8 cellular contexts compared by ENCODE assay signal in genomic region chr2:85604133-85604444, GRCh38. TPM values are rescaled to one million over a fixed set of nuclear protein-coding genes. Genes with fewer than 3 reads are reported as not detected.
A peak's percentile ranks its signal among the peaks of the same experiment; 100 is the strongest.
DNase-seq lines count a peak whose midpoint lies in the region; ATAC-seq, FAIRE-seq and TF ChIP-seq lines count a peak whose summit lies in the region.
"Not testable (repeated sequence)": the region's sequence is repeated elsewhere in the genome, so short reads cannot be mapped to it uniquely, and the experiment has no call there.

No MANE protein-coding gene starts in this region.

- intact Hi-C loops in endothelial cell of umbilical vein (cut with micrococcal nuclease) = loop anchor here (5.0 kb wide), 1 partner anchor 182 kb away; no protein-coding TSS in a partner anchor

- 79% methylated on average over 3 of the region's 3 CpGs for WGBS in hepatocyte (ENCODE audit: low lambda C conversion rate, missing lambda C conversion rate)

- not testable (repeated sequence) for BruUV-seq in endothelial cell of umbilical vein (replicated peaks; lab: Mats Ljungman, UMichigan)

- dilution Hi-C loops in endothelial cell of umbilical vein (cut with MboI; ENCODE audit: extremely low pct_ligation_motif_present, low sequenced_read_pairs) = not testable (repeated sequence)

- H3K9me3 ChIP-seq in AG04450 (ENCODE audit: control insufficient read depth, insufficient read depth, low read length); RWPE2 (ENCODE audit: severe bottlenecking); endothelial cell of umbilical vein (replicated peaks; ENCODE audit: control insufficient read depth, insufficient read depth, low read length); hepatocyte (ENCODE audit: low read depth); neural cell (ENCODE audit: low read length): not testable (repeated sequence)

- not testable (repeated sequence) for H3K9me2 ChIP-seq in hepatocyte (replicated peaks; ENCODE audit: insufficient read depth); neural cell (ENCODE audit: insufficient read depth, low read length)

- not testable (repeated sequence) for H2AFZ ChIP-seq in endothelial cell of umbilical vein (ENCODE audit: low read depth, low read length); hepatocyte; neural cell (ENCODE audit: low read depth, low read length)

- not testable (repeated sequence) for H3K9ac ChIP-seq in endothelial cell of umbilical vein (replicated peaks; ENCODE audit: extremely low read depth, insufficient read depth, low read length); neural cell (ENCODE audit: low read length)

- not testable (repeated sequence) for H4K20me1 ChIP-seq in endothelial cell of umbilical vein (replicated peaks; ENCODE audit: control insufficient read depth, extremely low read depth, insufficient read depth, low read length); hepatocyte (ENCODE audit: insufficient read depth, poor library complexity, severe bottlenecking); neural cell (ENCODE audit: insufficient read depth)

- peak overlapping the region; percentile 90 for H3K4me3 Mint-ChIP-seq in activated naive CD8-positive, alpha-beta T cell treated with anti-CD3 and anti-CD28 coated beads, Interleukin-2, amount 10 ng/mL, durations not matched to agents 7 days and 5 days
- peak overlapping the region; percentile 92 for H3K4me3 Mint-ChIP-seq in stimulated activated memory B cell treated with anti-CD40 and anti-IgM and Interleukin-4, amounts not matched to agents 10 μg/mL and 1 μg/mL and 100 μg/mL, for 72 hours

- TF ChIP-seq EP300 in neural cell (conservative IDR thresholded peaks at IDR 0.05; ENCODE audit: poor library complexity, severe bottlenecking) = not testable (repeated sequence)

- H3K4me1 Mint-ChIP-seq in activated naive CD8-positive, alpha-beta T cell treated with anti-CD3 and anti-CD28 coated beads, Interleukin-2, amount 10 ng/mL, durations not matched to agents 7 days and 5 days = peaks cover 13% of the 10 kb centered on the region
- peaks cover 58% of the 10 kb centered on the region for H3K4me1 Mint-ChIP-seq in stimulated activated memory B cell treated with anti-CD40 and anti-IgM and Interleukin-4, amounts not matched to agents 10 μg/mL and 1 μg/mL and 100 μg/mL, for 72 hours

- not testable (repeated sequence) for H3K36me3 Mint-ChIP-seq in activated naive CD8-positive, alpha-beta T cell treated with anti-CD3 and anti-CD28 coated beads, Interleukin-2, amount 10 ng/mL, durations not matched to agents 7 days and 5 days
- peaks cover 26% of the 10 kb centered on the region for H3K36me3 Mint-ChIP-seq in stimulated activated memory B cell treated with anti-CD40 and anti-IgM and Interleukin-4, amounts not matched to agents 10 μg/mL and 1 μg/mL and 100 μg/mL, for 72 hours

- CTCF ChIA-PET in AG04450 (lab: Charles Lee) (interaction anchor here (1.1 to 1.5 kb wide), 2 partner anchors 33 to 52 kb away, joined by 3 to 5 read pairs; no protein-coding TSS in a partner anchor), endothelial cell of umbilical vein (lab: Charles Lee) (interaction anchor here (0.6 to 2.8 kb wide), 4 partner anchors 14 to 100 kb away, joined by 3 to 17 read pairs (median 4); no protein-coding TSS in a partner anchor)

- not testable (repeated sequence) for DNase-seq in AG04450 (ENCODE audit: low read depth, low spot score); HFF-Myc (ENCODE audit: extremely low read depth, low read depth); RWPE2 (ENCODE audit: low spot score); activated naive CD8-positive, alpha-beta T cell treated with anti-CD3 and anti-CD28 coated beads, Interleukin-2, amount 10 ng/mL, durations not matched to agents 7 days and 5 days; endothelial cell of umbilical vein (ENCODE audit: low read depth, low spot score); hepatocyte (ENCODE audit: low spot score)

- not testable (repeated sequence) for FAIRE-seq in endothelial cell of umbilical vein (lab: Jason Lieb, UNC)

- H3K4me3 ChIP-seq in AG04450 (ENCODE audit: low read depth, low read length) = peak overlapping the region; percentile 25; the same call in 1 of the 2 replicates
- peak overlapping the region; percentile 70; the same call in 1 of the 2 replicates for H3K4me3 ChIP-seq in HFF-Myc (replicated peaks; ENCODE audit: low read depth, low read length)
- H3K4me3 ChIP-seq in RWPE2 (ENCODE audit: severe bottlenecking) = peak overlapping the region; percentile 58
- not testable (repeated sequence) for H3K4me3 ChIP-seq in endothelial cell of umbilical vein (replicated peaks in 1 of 3; ENCODE audit: insufficient read depth in 1 of 3, low read depth in 1 of 3, low read length in 3 of 3); hepatocyte
- peak overlapping the region; percentile 77 for H3K4me3 ChIP-seq in neural cell (ENCODE audit: low read length)

- not testable (repeated sequence) for H3K27me3 Mint-ChIP-seq in activated naive CD8-positive, alpha-beta T cell treated with anti-CD3 and anti-CD28 coated beads, Interleukin-2, amount 10 ng/mL, durations not matched to agents 7 days and 5 days; stimulated activated memory B cell treated with anti-CD40 and anti-IgM and Interleukin-4, amounts not matched to agents 10 μg/mL and 1 μg/mL and 100 μg/mL, for 72 hours

- not testable (repeated sequence) for H3K36me3 ChIP-seq in RWPE2 (ENCODE audit: low read depth); hepatocyte (replicated peaks; ENCODE audit: insufficient read depth, low read depth); neural cell (ENCODE audit: insufficient read depth, low read length)
- peaks cover 0 to 18% of the 10 kb centered on the region in 2 experiments for H3K36me3 ChIP-seq in endothelial cell of umbilical vein (ENCODE audit: control insufficient read depth in 2 of 2, extremely low read depth in 1 of 2, insufficient read depth in 2 of 2, low read length in 2 of 2)

- not testable (repeated sequence) for H3K79me2 ChIP-seq in endothelial cell of umbilical vein (ENCODE audit: control insufficient read depth, insufficient read depth, low read length); neural cell (replicated peaks; ENCODE audit: insufficient read depth, low read length)
- H3K79me2 ChIP-seq in hepatocyte = peaks cover 34% of the 10 kb centered on the region

- TF ChIP-seq POLR2A in endothelial cell of umbilical vein (IDR thresholded peaks at IDR 0.05; ENCODE audit: low read depth, low read length) = peak; percentile 14

- H3K9me3 Mint-ChIP-seq in activated naive CD8-positive, alpha-beta T cell treated with anti-CD3 and anti-CD28 coated beads, Interleukin-2, amount 10 ng/mL, durations not matched to agents 7 days and 5 days; stimulated activated memory B cell treated with anti-CD40 and anti-IgM and Interleukin-4, amounts not matched to agents 10 μg/mL and 1 μg/mL and 100 μg/mL, for 72 hours: not testable (repeated sequence)

- not testable (repeated sequence) for H3K4me2 ChIP-seq in endothelial cell of umbilical vein (ENCODE audit: insufficient read depth, low read length); neural cell (ENCODE audit: low read length)
- peak overlapping the region; percentile 78 for H3K4me2 ChIP-seq in hepatocyte

- TF ChIP-seq RAD21 in neural cell (conservative IDR thresholded peaks at IDR 0.05) = not testable (repeated sequence)

- H3K27ac ChIP-seq in AG04450 (ENCODE audit: low read depth, low read length); endothelial cell of umbilical vein (ENCODE audit: insufficient read depth, low read depth, low read length); neural cell (ENCODE audit: low read length): not testable (repeated sequence)
- H3K27ac ChIP-seq in RWPE2 (ENCODE audit: poor library complexity, severe bottlenecking) (peak overlapping the region; percentile 15), hepatocyte (peak overlapping the region; percentile 73)

- peaks cover 20% of the 10 kb centered on the region for H3K4me1 ChIP-seq in RWPE2 (ENCODE audit: insufficient read depth, poor library complexity, severe bottlenecking)
- H3K4me1 ChIP-seq in endothelial cell of umbilical vein (ENCODE audit: control insufficient read depth, extremely low read depth, insufficient read depth, low read length) = peaks cover 30% of the 10 kb centered on the region
- peaks cover 33% of the 10 kb centered on the region for H3K4me1 ChIP-seq in hepatocyte (ENCODE audit: insufficient read depth)

- POLR2A ChIA-PET in AG04450 (lab: Yijun Ruan, JAX) = interaction anchor here (2.3 kb wide), 1 partner anchor 9 kb away, joined by 17 read pairs; the partner anchor contains the start of gene RNF181
- POLR2A ChIA-PET in activated naive CD8-positive, alpha-beta T cell treated with anti-CD3 and anti-CD28 coated beads, Interleukin-2, amount 10 ng/mL, durations not matched to agents 7 days and 5 days (lab: Charles Lee) = interaction anchor here (0.8 to 2.0 kb wide), 2 partner anchors 9 to 12 kb away, joined by 4 to 8 read pairs; partner anchors contain the start of genes RNF181 and USP39
- POLR2A ChIA-PET in endothelial cell of umbilical vein (lab: Charles Lee) = not testable (repeated sequence)

- ATAC-seq in RWPE2 (ENCODE audit: low read depth); activated naive CD8-positive, alpha-beta T cell treated with anti-CD3 and anti-CD28 coated beads, Interleukin-2, amount 10 ng/mL, durations not matched to agents 7 days and 5 days (ENCODE audit: low read depth); stimulated activated memory B cell treated with anti-CD40 and anti-IgM and Interleukin-4, amounts not matched to agents 10 μg/mL and 1 μg/mL and 100 μg/mL, for 72 hours: not testable (repeated sequence)

- not testable (repeated sequence) for H3F3A ChIP-seq in neural cell (ENCODE audit: insufficient read depth, low read length, poor library complexity, severe bottlenecking)

- not testable (repeated sequence) for H3K9me1 ChIP-seq in endothelial cell of umbilical vein (replicated peaks; ENCODE audit: control insufficient read depth, extremely low read depth, insufficient read depth, low read length)

- not testable (repeated sequence) for TF ChIP-seq CTCF in AG04450 (IDR thresholded peaks at IDR 0.05; ENCODE audit: low read depth, low read length); HFF-Myc (IDR thresholded peaks at IDR 0.05; ENCODE audit: low read depth, low read length, missing control alignments); RWPE2 (IDR thresholded peaks at IDR 0.05; ENCODE audit: poor library complexity, severe bottlenecking); endothelial cell of umbilical vein (IDR thresholded peaks at IDR 0.05; ENCODE audit: extremely low read depth in 1 of 2, insufficient read depth in 1 of 2, low read depth in 1 of 2, low read length in 2 of 2); hepatocyte (IDR thresholded peaks at IDR 0.05; ENCODE audit: poor library complexity); neural cell (IDR thresholded peaks at IDR 0.05; ENCODE audit: poor library complexity, severe bottlenecking)

- not testable (repeated sequence) for H3K27ac Mint-ChIP-seq in activated naive CD8-positive, alpha-beta T cell treated with anti-CD3 and anti-CD28 coated beads, Interleukin-2, amount 10 ng/mL, durations not matched to agents 7 days and 5 days; stimulated activated memory B cell treated with anti-CD40 and anti-IgM and Interleukin-4, amounts not matched to agents 10 μg/mL and 1 μg/mL and 100 μg/mL, for 72 hours

- H3K27me3 ChIP-seq in AG04450 (ENCODE audit: control insufficient read depth, insufficient read depth, low read length); RWPE2 (ENCODE audit: insufficient read depth, poor library complexity, severe bottlenecking); endothelial cell of umbilical vein (ENCODE audit: control insufficient read depth in 2 of 2, insufficient read depth in 2 of 2, low read length in 2 of 2); hepatocyte; neural cell (ENCODE audit: insufficient read depth, low read depth, low read length): not testable (repeated sequence)

RNA-seq across cellular contexts. Expression of gene TMEM150A, which starts 1.6 kb away (rescaled TPM):
- polyA plus RNA-seq in AG04450 (2011; rRNA removed) (11.4 and 14.5 TPM in 2 replicates), endothelial cell of umbilical vein (35.7 and 44.9 TPM in 2 replicates), hepatocyte (64.6 and 67.9 TPM in 2 replicates), neural cell (8.4 and 9.4 TPM in 2 replicates)
- polyA minus RNA-seq in AG04450 (2011; rRNA and poly(A)+ RNA removed) = 11.0 and 14.1 TPM in 2 replicates
- 1 to 10 TPM; 5.3 to 7.0 TPM for total RNA-seq in activated naive CD8-positive, alpha-beta T cell treated with anti-CD3 and anti-CD28 coated beads, Interleukin-2, amount 10 ng/mL, durations not matched to agents 7 days and 5 days
- total RNA-seq in endothelial cell of umbilical vein (14.6 and 17.7 TPM in 2 replicates), hepatocyte (20.1 and 25.7 TPM in 2 replicates)
- polyA plus RNA-seq in endothelial cell of umbilical vein (2011; cell fraction: cytosol; rRNA removed) = 16.7 and 22.6 TPM in 2 replicates
- polyA plus RNA-seq in endothelial cell of umbilical vein (2011; cell fraction: nucleus; rRNA removed) = 33.1 and 43.4 TPM in 2 replicates
- polyA plus RNA-seq in endothelial cell of umbilical vein (2012) = 18.0 and 18.7 TPM in 2 replicates
- polyA minus RNA-seq in endothelial cell of umbilical vein (19.8 and 22.4 TPM in 2 replicates), neural cell (3.9 and 4.1 TPM in 2 replicates)
- polyA minus RNA-seq in endothelial cell of umbilical vein (2011; cell fraction: cytosol; rRNA and poly(A)+ RNA removed) = 2.2 TPM
- polyA minus RNA-seq in endothelial cell of umbilical vein (2011; cell fraction: nucleus; rRNA and poly(A)+ RNA removed) = 7.1 and 9.5 TPM in 2 replicates

RNA-seq across cellular contexts. Expression of gene C2orf68, which starts 7.8 kb away (rescaled TPM):
- polyA plus RNA-seq in AG04450 (2011; rRNA removed) (17.8 and 19.1 TPM in 2 replicates), endothelial cell of umbilical vein (17.4 and 20.9 TPM in 2 replicates), hepatocyte (28.3 and 28.4 TPM in 2 replicates), neural cell (28.0 and 42.6 TPM in 2 replicates)
- polyA minus RNA-seq in AG04450 (2011; rRNA and poly(A)+ RNA removed) = 21.7 and 25.3 TPM in 2 replicates
- total RNA-seq in activated naive CD8-positive, alpha-beta T cell treated with anti-CD3 and anti-CD28 coated beads, Interleukin-2, amount 10 ng/mL, durations not matched to agents 7 days and 5 days = 10 to 100 TPM; 54.7 to 61.2 TPM
- total RNA-seq in endothelial cell of umbilical vein (23.0 and 27.4 TPM in 2 replicates), hepatocyte (21.6 and 23.1 TPM in 2 replicates)
- polyA plus RNA-seq in endothelial cell of umbilical vein (2011; cell fraction: cytosol; rRNA removed) = 13.1 TPM in 2 replicates
- 20.0 and 25.4 TPM in 2 replicates for polyA plus RNA-seq in endothelial cell of umbilical vein (2011; cell fraction: nucleus; rRNA removed)
- polyA plus RNA-seq in endothelial cell of umbilical vein (2012) = 13.4 and 16.3 TPM in 2 replicates
- polyA minus RNA-seq in endothelial cell of umbilical vein (31.9 and 46.7 TPM in 2 replicates), neural cell (44.3 and 50.5 TPM in 2 replicates)
- 27.0 TPM for polyA minus RNA-seq in endothelial cell of umbilical vein (2011; cell fraction: cytosol; rRNA and poly(A)+ RNA removed)
- polyA minus RNA-seq in endothelial cell of umbilical vein (2011; cell fraction: nucleus; rRNA and poly(A)+ RNA removed) = 15.5 and 20.8 TPM in 2 replicates

RNA-seq across cellular contexts. Expression of gene RNF181, which starts 8.5 kb away (rescaled TPM):
- polyA plus RNA-seq in AG04450 (2011; rRNA removed) (260 and 351 TPM in 2 replicates), endothelial cell of umbilical vein (629 and 643 TPM in 2 replicates), hepatocyte (250 and 256 TPM in 2 replicates), neural cell (296 and 330 TPM in 2 replicates)
- polyA minus RNA-seq in AG04450 (2011; rRNA and poly(A)+ RNA removed) = 140 and 199 TPM in 2 replicates
- 10 to 100 TPM; 96.4 to 97.4 TPM for total RNA-seq in activated naive CD8-positive, alpha-beta T cell treated with anti-CD3 and anti-CD28 coated beads, Interleukin-2, amount 10 ng/mL, durations not matched to agents 7 days and 5 days
- total RNA-seq in endothelial cell of umbilical vein (133 and 142 TPM in 2 replicates), hepatocyte (139 and 159 TPM in 2 replicates)
- 503 and 603 TPM in 2 replicates for polyA plus RNA-seq in endothelial cell of umbilical vein (2011; cell fraction: cytosol; rRNA removed)
- 227 and 271 TPM in 2 replicates for polyA plus RNA-seq in endothelial cell of umbilical vein (2011; cell fraction: nucleus; rRNA removed)
- polyA plus RNA-seq in endothelial cell of umbilical vein (2012) = 260 and 265 TPM in 2 replicates
- polyA minus RNA-seq in endothelial cell of umbilical vein (205 and 256 TPM in 2 replicates), neural cell (58.9 and 65.4 TPM in 2 replicates)
- polyA minus RNA-seq in endothelial cell of umbilical vein (2011; cell fraction: cytosol; rRNA and poly(A)+ RNA removed) = 27.7 TPM
- 51.5 and 60.1 TPM in 2 replicates for polyA minus RNA-seq in endothelial cell of umbilical vein (2011; cell fraction: nucleus; rRNA and poly(A)+ RNA removed)

RNA-seq across cellular contexts. Expression of gene USP39, which starts 11.9 kb away (rescaled TPM):
- polyA plus RNA-seq in AG04450 (2011; rRNA removed) (52.6 and 53.8 TPM in 2 replicates), endothelial cell of umbilical vein (57.8 TPM in 2 replicates), hepatocyte (27.5 and 38.5 TPM in 2 replicates), neural cell (77.6 and 89.9 TPM in 2 replicates)
- 40.6 and 50.1 TPM in 2 replicates for polyA minus RNA-seq in AG04450 (2011; rRNA and poly(A)+ RNA removed)
- total RNA-seq in activated naive CD8-positive, alpha-beta T cell treated with anti-CD3 and anti-CD28 coated beads, Interleukin-2, amount 10 ng/mL, durations not matched to agents 7 days and 5 days = 10 to 100 TPM; 72.8 to 75.2 TPM
- total RNA-seq in endothelial cell of umbilical vein (58.3 and 64.5 TPM in 2 replicates), hepatocyte (41.7 and 63.9 TPM in 2 replicates)
- polyA plus RNA-seq in endothelial cell of umbilical vein (2011; cell fraction: cytosol; rRNA removed) = 49.9 and 50.6 TPM in 2 replicates
- 72.2 and 74.4 TPM in 2 replicates for polyA plus RNA-seq in endothelial cell of umbilical vein (2011; cell fraction: nucleus; rRNA removed)
- polyA plus RNA-seq in endothelial cell of umbilical vein (2012) = 58.6 and 68.8 TPM in 2 replicates
- polyA minus RNA-seq in endothelial cell of umbilical vein (81.3 and 84.2 TPM in 2 replicates), neural cell (53.1 and 60.9 TPM in 2 replicates)
- 42.1 TPM for polyA minus RNA-seq in endothelial cell of umbilical vein (2011; cell fraction: cytosol; rRNA and poly(A)+ RNA removed)
- polyA minus RNA-seq in endothelial cell of umbilical vein (2011; cell fraction: nucleus; rRNA and poly(A)+ RNA removed) = 37.6 and 48.6 TPM in 2 replicates

RNA-seq across cellular contexts. Expression of gene VAMP5, which starts 19.9 kb away (rescaled TPM):
- polyA plus RNA-seq in AG04450 (2011; rRNA removed) (100 and 123 TPM in 2 replicates), endothelial cell of umbilical vein (624 and 648 TPM in 2 replicates), hepatocyte (36.1 TPM in 2 replicates), neural cell (not detected in 2 replicates)
- 67.4 and 76.8 TPM in 2 replicates for polyA minus RNA-seq in AG04450 (2011; rRNA and poly(A)+ RNA removed)
- total RNA-seq in activated naive CD8-positive, alpha-beta T cell treated with anti-CD3 and anti-CD28 coated beads, Interleukin-2, amount 10 ng/mL, durations not matched to agents 7 days and 5 days = 10 to 100 TPM; 66.7 to 70.8 TPM
- total RNA-seq in endothelial cell of umbilical vein (164 and 186 TPM in 2 replicates), hepatocyte (2.1 and 2.7 TPM in 2 replicates)
- 398 and 453 TPM in 2 replicates for polyA plus RNA-seq in endothelial cell of umbilical vein (2011; cell fraction: cytosol; rRNA removed)
- polyA plus RNA-seq in endothelial cell of umbilical vein (2011; cell fraction: nucleus; rRNA removed) = 96.0 and 112 TPM in 2 replicates
- polyA plus RNA-seq in endothelial cell of umbilical vein (2012) = 305 and 367 TPM in 2 replicates
- polyA minus RNA-seq in endothelial cell of umbilical vein (96.5 and 104 TPM in 2 replicates), neural cell (not detected in 2 replicates)
- polyA minus RNA-seq in endothelial cell of umbilical vein (2011; cell fraction: cytosol; rRNA and poly(A)+ RNA removed) = not detected
- 9.9 and 13.3 TPM in 2 replicates for polyA minus RNA-seq in endothelial cell of umbilical vein (2011; cell fraction: nucleus; rRNA and poly(A)+ RNA removed)
